In genomic region chr5:43221502-43221901, GRCh38 we compare ENCODE assay signal across 27 cellular contexts. TPM values are rescaled to one million over a fixed set of nuclear protein-coding genes. Genes with fewer than 3 reads are reported as not detected.
"Had no signal": no experiment of that assay in that cellular context is flagged by ENCODE, and none has a peak within 500 bp of the region (broad histone marks: within the 10 kb centered on the region; RNA-seq: fewer than 3 reads in every experiment).

No MANE protein-coding gene starts in this region.

- ATAC-seq: activated CD4-positive, CD25-positive, alpha-beta regulatory T cell treated with anti-CD3 and anti-CD28 coated beads, Interleukin-2, amount 50 U/mL, for 24 hours; activated CD8-positive, alpha-beta T cell treated with anti-CD3 and anti-CD28 coated beads, Interleukin-2, amount 10 ng/mL, durations not matched to agents 7 days and 5 days; PC-3; SK-N-SH treated with all-trans-retinoic acid at 6 μM for 48 hours had no signal

- H3K9me3 ChIP-seq: breast epithelium, SJSA1 had no signal

- FAIRE-seq: RCC 7860 had no signal

- DNase-seq: activated CD4-positive, alpha-beta T cell treated with anti-CD3 and anti-CD28 coated beads for 48 hours; activated CD4-positive, alpha-beta T cell treated with anti-CD3 and anti-CD28 coated beads, Interleukin-2, amount 50 U/mL, for 4 hours; activated CD8-positive, alpha-beta memory T cell treated with anti-CD3 and anti-CD28 coated beads, Interleukin-2, amount 50 U/mL, for 48 hours; activated CD8-positive, alpha-beta T cell treated with anti-CD3 and anti-CD28 coated beads, Interleukin-2, amount 10 ng/mL, durations not matched to agents 7 days and 5 days; activated effector memory CD4-positive, alpha-beta T cell treated with Interleukin-2 at 50 U/mL for 16 hours; activated naive CD4-positive, alpha-beta T cell; activated T-cell treated with anti-CD3 and anti-CD28 coated beads, Interleukin-2, amount 50 U/mL, for 24 hours; aorta; central memory CD4-positive, alpha-beta T cell; MM.1S; NCI-H1092; NCI-H1417; NCI-H1930; NCI-H2171; NCI-H226; NCI-H526 treated with DMSO at 0.1 percent for 48 hours; SHP77; SW 1271 had no signal

- H3K9ac ChIP-seq: KMS-11 had no signal

- H3K36me3 ChIP-seq: breast epithelium, SJSA1 had no signal

- H3K4me1 ChIP-seq: breast epithelium, SJSA1 had no signal

- H3K4me3 ChIP-seq: breast epithelium, coronary artery, SJSA1 had no signal

- H3K27me3 ChIP-seq: breast epithelium, SJSA1 had no signal

- H3K4me2 ChIP-seq: KMS-11 had no signal

- H3K27ac ChIP-seq: breast epithelium, coronary artery, KMS-11, SJSA1 had no signal

RNA-seq across cellular contexts. Expression of gene NIM1K, which starts 29.5 kb away (rescaled TPM):
- total RNA-seq: NCI-H460 had no signal
